17 cellular contexts compared by ENCODE assay signal in the genomic region with DNA sequence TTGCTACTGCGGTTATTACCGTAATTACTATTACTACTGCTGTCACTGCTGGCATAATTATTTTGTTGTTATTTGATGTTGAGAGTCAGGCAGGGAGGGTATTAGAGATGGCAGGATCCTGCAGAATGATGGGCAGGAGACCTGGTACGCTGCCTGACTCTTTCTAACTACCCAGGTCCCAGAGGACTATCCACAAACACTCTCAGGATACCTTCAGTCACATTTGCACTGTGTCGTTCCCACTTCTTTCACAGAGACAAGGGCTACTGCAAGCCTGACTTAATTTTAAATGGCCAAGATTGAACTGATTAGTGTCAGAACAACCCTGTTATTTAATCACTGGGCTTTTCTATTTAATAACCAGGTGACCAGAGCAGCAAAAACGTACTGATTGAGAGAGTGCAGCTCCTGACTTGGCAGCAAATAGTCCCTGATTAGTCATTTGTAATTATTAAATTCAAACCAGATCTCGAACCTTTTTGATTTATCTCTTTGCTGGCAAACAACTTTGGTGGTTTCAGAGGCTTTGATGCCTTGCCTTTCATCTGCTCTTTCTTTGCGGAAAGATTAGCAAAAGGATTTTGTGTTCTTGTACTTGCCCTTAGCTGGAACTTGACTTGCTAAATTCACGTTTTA.
DNase-seq lines count a peak whose midpoint lies in the region; ATAC-seq, FAIRE-seq and TF ChIP-seq lines count a peak whose summit lies in the region.
"Had no signal": no experiment of that assay in that cellular context is flagged by ENCODE, and none has a peak within 500 bp of the region (broad histone marks: within the 10 kb centered on the region; RNA-seq: fewer than 3 reads in every experiment).

No MANE protein-coding gene starts in this region.

- H3K27ac ChIP-seq in VCaP (peak overlapping the region; percentile 25; the same call in 1 of the 2 replicates), ovary (no peak overlapping the region), HepG2 (ENCODE audit: extremely low read length, insufficient read depth, low read length) (no peak overlapping the region)
- H3K27ac ChIP-seq: coronary artery, epithelial cell of prostate had no signal

- peak; percentile 61 for ATAC-seq in esophagus mucosa
- ATAC-seq in HG03095 (IDR thresholded peaks at IDR 0.05; ENCODE audit: unreplicated experiment): no peak
- no peak for ATAC-seq in HepG2
- ATAC-seq: natural killer cell treated with Interleukin-12 subunit alpha and Interleukin-12 subunit beta and Interleukin-15 and Interleukin-18, amount 100 ng/mL, for 72 hours had no signal

- intact Hi-C loops in ovary (cut with DNase I) (no loop called here), HepG2 (cut with micrococcal nuclease; ENCODE audit: unreplicated experiment) (no loop called here)

- H3K4me2 ChIP-seq in HepG2 (ENCODE audit: low read depth, low read length): no peak overlapping the region

- DNase-seq in stimulated activated naive CD4-positive, alpha-beta T cell (lab: John Stamatoyannopoulos, UW): peak in 5 of 6 experiments; percentile 11 to 62 (median 26)
- no peak for DNase-seq in stimulated activated naive CD4-positive, alpha-beta T cell treated with Interleukin-2 at 50 U/mL for 16 hours (lab: John Stamatoyannopoulos, UW)
- DNase-seq in ovary (no peak), kidney glomerular epithelial cell (lab: John Stamatoyannopoulos, UW) (no peak), HepG2 (ENCODE audit: low spot score) (no peak)
- DNase-seq: AML-193, anterior cingulate cortex, glutamatergic neuron, Kasumi-1, NCI-H1417 treated with DMSO at 0.1 percent for 48 hours, NCI-H2227 treated with DMSO at 0.1 percent for 48 hours had no signal

- H3K4me1 ChIP-seq in ovary (ENCODE audit: insufficient read depth): peaks cover 3% of the 10 kb centered on the region
- peaks cover 9% of the 10 kb centered on the region for H3K4me1 ChIP-seq in HepG2 (ENCODE audit: insufficient read depth, low read length)

- no peak overlapping the region for H3K9ac ChIP-seq in HepG2 (ENCODE audit: insufficient read depth, low read depth, low read length)

- H3K27me3 ChIP-seq in ovary (no peaks in the 10 kb centered on the region), HepG2 (ENCODE audit: control insufficient read depth in 1 of 2, insufficient read depth in 2 of 2, low read length in 2 of 2) (no peaks in the 10 kb centered on the region)

- BruUV-seq in HepG2 (replicated peaks; lab: Mats Ljungman, UMichigan): no TSS peak

- no peaks in the 10 kb centered on the region for H4K20me1 ChIP-seq in HepG2 (ENCODE audit: insufficient read depth, low read length)

- H3K4me3 ChIP-seq in ovary (no peak overlapping the region), HepG2 (replicated peaks in 1 of 3; ENCODE audit: insufficient read depth in 1 of 3, low read depth in 2 of 3, low read length in 3 of 3) (no peak overlapping the region)
- H3K4me3 ChIP-seq: coronary artery had no signal

- TF ChIP-seq EP300 in ovary (IDR thresholded peaks at IDR 0.05) (no peak), HepG2 (IDR thresholded peaks at IDR 0.05; ENCODE audit: low read depth in 2 of 2, low read length in 2 of 2) (no peak), HepG2 (CRISPR knock-in tag; IDR thresholded peaks at IDR 0.05; ENCODE audit: borderline replicate concordance) (no peak)

- H3K36me3 ChIP-seq in ovary: no peaks in the 10 kb centered on the region
- H3K36me3 ChIP-seq in HepG2 (replicated peaks in 1 of 2; ENCODE audit: control insufficient read depth in 1 of 2, insufficient read depth in 2 of 2, low read length in 2 of 2): no peaks in the 10 kb centered on the region

- 49 to 68% (median 60%) methylated on average over 8 of the region's 8 CpGs for WGBS in ovary, 3 donors
- 85% methylated on average over 8 of the region's 8 CpGs for WGBS in HepG2 (ENCODE audit: low lambda C conversion rate)

- TF ChIP-seq CTCF in VCaP (conservative IDR thresholded peaks at IDR 0.05) (no peak), ovary (IDR thresholded peaks at IDR 0.05) (no peak), HepG2 (CRISPR knock-in tag; IDR thresholded peaks at IDR 0.05) (no peak)

- no peak overlapping the region for H2AFZ ChIP-seq in HepG2 (ENCODE audit: low read length)

- TF ChIP-seq RAD21 in HepG2 (CRISPR knock-in tag; IDR thresholded peaks at IDR 0.05): no peak

- POLR2A ChIA-PET in HepG2 (lab: Yijun Ruan, JAX): no interaction called here

- no peaks in the 10 kb centered on the region for H3K9me3 ChIP-seq in ovary
- H3K9me3 ChIP-seq in HepG2 (ENCODE audit: low read length): no peaks in the 10 kb centered on the region

- in situ Hi-C loops in HepG2 (cut with HindIII; ENCODE audit: extremely low pct_ligation_motif_present, low pct_unique_long_range_greater_than_20kb): no loop called here

- no peak for FAIRE-seq in HepG2 (lab: Jason Lieb, UNC)

- TF ChIP-seq POLR2A in ovary (IDR thresholded peaks at IDR 0.05) (no peak), HepG2 (IDR thresholded peaks at IDR 0.05; ENCODE audit: insufficient read depth in 1 of 2, low read depth in 2 of 2, low read length in 2 of 2) (no peak)

- CTCF ChIA-PET in HepG2 (lab: Yijun Ruan, JAX; ENCODE audit: low intra/inter-chr PET ratio, low total read pairs): no interaction called here

- H3K79me2 ChIP-seq in HepG2 (ENCODE audit: insufficient read depth, low read length): no peaks in the 10 kb centered on the region

TF ChIP-seq in HepG2, 621 proteins besides CTCF, POLR2A, EP300 and RAD21:
- TF ChIP-seq ZNF180 (CRISPR knock-in tag; IDR thresholded peaks at IDR 0.05; ENCODE audit: borderline replicate concordance, low read depth): no peak
- no peak for TF ChIP-seq ZNF572 (CRISPR knock-in tag; IDR thresholded peaks at IDR 0.05)
- no peak for TF ChIP-seq MAFG (CRISPR knock-in tag; IDR thresholded peaks at IDR 0.05)
- no peak for TF ChIP-seq CEBPB (IDR thresholded peaks at IDR 0.05; ENCODE audit: borderline replicate concordance, low read depth, low read length)
- no peak for TF ChIP-seq ZNF782 (CRISPR knock-in tag; IDR thresholded peaks at IDR 0.05; ENCODE audit: borderline replicate concordance)
- TF ChIP-seq ZNF605 (CRISPR knock-in tag; IDR thresholded peaks at IDR 0.05): no peak
- TF ChIP-seq ASH2L (IDR thresholded peaks at IDR 0.05; ENCODE audit: insufficient read length, low read depth, low read length): no peak
- no peak for TF ChIP-seq DZIP1 (CRISPR knock-in tag; IDR thresholded peaks at IDR 0.05)
- no peak for TF ChIP-seq DPF2 (CRISPR knock-in tag; IDR thresholded peaks at IDR 0.05; ENCODE audit: borderline replicate concordance, low read depth)
- TF ChIP-seq ZNF773 (CRISPR knock-in tag; IDR thresholded peaks at IDR 0.05; ENCODE audit: borderline replicate concordance): no peak
- TF ChIP-seq ZNF577 (CRISPR knock-in tag; IDR thresholded peaks at IDR 0.05; ENCODE audit: borderline replicate concordance, low read depth): no peak

Comparison
In these comparisons a context has a peak if more than half of its experiments do, and no peak if none do; other contexts are left out.
1. DNase-seq: peak in stimulated activated naive CD4-positive, alpha-beta T cell (5 of 6); none in stimulated activated naive CD4-positive, alpha-beta T cell treated with Interleukin-2 at 50 U/mL for 16 hours (single experiment), ovary (0 of 5), kidney glomerular epithelial cell (single experiment) and HepG2 (single experiment).